8 cellular contexts compared by ENCODE assay signal in genomic region chr18:13917401-13917800, GRCh38. TPM values are rescaled to one million over a fixed set of nuclear protein-coding genes. Genes with fewer than 3 reads are reported as not detected.
"Had no signal": no experiment of that assay in that cellular context is flagged by ENCODE, and none has a peak within 500 bp of the region (broad histone marks: within the 10 kb centered on the region; RNA-seq: fewer than 3 reads in every experiment).

No MANE protein-coding gene starts in this region.

- ATAC-seq: HepG2, K562 had no signal

- H3K4me1 Mint-ChIP-seq: IgD-negative memory B cell had no signal

- H3K27ac ChIP-seq: HL-60 had no signal

- H3K36me3 Mint-ChIP-seq: IgD-negative memory B cell had no signal

- H3K27ac Mint-ChIP-seq: IgD-negative memory B cell had no signal

- H3K4me3 Mint-ChIP-seq: IgD-negative memory B cell had no signal

- H3K27me3 Mint-ChIP-seq: IgD-negative memory B cell had no signal

- H3K4me3 ChIP-seq: K562 had no signal

- DNase-seq: IMR-90, KBM-7 had no signal

RNA-seq across cellular contexts. Expression of gene MC2R, which starts 2.1 kb away (rescaled TPM):
- total RNA-seq: HepG2, HT-29, HT1080, IMR-90, K562 had no signal
- polyA plus RNA-seq: HepG2, IgD-negative memory B cell, IMR-90, K562 had no signal
